In the genomic region with DNA sequence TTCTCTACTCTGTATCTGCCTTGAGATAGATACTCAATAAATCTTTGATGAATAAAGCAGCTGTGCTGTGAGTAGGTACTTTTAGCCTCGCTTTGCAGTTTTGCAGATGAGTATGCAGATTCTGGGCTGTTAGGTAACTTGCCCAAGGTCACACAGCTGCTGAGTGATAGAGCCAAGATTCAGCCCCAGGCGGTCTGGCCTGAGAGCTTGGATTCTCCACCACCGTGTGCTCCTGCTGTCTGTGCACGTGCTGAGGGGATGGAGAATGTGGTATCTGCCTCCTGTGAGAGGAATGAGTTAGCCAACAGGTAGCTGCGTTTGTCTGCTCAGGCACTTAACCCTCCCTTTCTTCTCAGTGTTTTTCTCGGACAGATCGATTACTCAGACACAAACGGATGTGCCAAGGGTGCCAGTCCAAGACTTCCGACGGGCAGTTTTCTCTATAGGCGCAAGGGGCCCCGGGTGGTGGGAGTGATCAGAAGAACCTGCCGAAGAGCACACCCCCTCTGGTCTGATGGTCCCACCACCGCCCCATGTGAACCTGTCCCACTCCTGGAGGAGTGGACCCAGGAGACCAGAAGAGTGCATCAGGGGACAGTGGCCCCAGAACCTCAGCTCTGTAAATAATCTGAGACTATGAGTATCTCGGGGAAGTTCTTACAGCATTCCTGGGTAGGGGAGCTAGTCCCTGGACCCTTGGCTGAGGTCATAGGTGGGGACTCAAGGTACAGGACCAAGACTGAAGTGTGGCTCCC, we compare ENCODE assay signal across 25 cellular contexts. TPM values are rescaled to one million over a fixed set of nuclear protein-coding genes. Genes with fewer than 3 reads are reported as not detected.
A peak's percentile ranks its signal among the peaks of the same experiment; 100 is the strongest.
DNase-seq lines count a peak whose midpoint lies in the region; ATAC-seq and TF ChIP-seq lines count a peak whose summit lies in the region.
"Had no signal": no experiment of that assay in that cellular context is flagged by ENCODE, and none has a peak within 500 bp of the region (broad histone marks: within the 10 kb centered on the region; RNA-seq: fewer than 3 reads in every experiment).

No MANE protein-coding gene starts in this region.

- POLR2A ChIA-PET in OCI-LY7 (lab: Charles Lee), result interaction anchor here (0.5 to 1.1 kb wide), 7 partner anchors 13 to 108 kb away, joined by 3 to 5 read pairs (median 4); a partner anchor contains a TSS

- H3K4me1 ChIP-seq in right cardiac atrium (ENCODE audit: control insufficient read depth, insufficient read depth, low read length) (peaks cover 5% of the 10 kb centered on the region), OCI-LY7 (ENCODE audit: insufficient read depth, low read length, poor library complexity, severe bottlenecking) (peaks cover 29% of the 10 kb centered on the region)

- TSS peak; percentile 6 for BruUV-seq in OCI-LY7 (replicated peaks; lab: Mats Ljungman, UMichigan)

- no peak overlapping the region for H3K4me2 ChIP-seq in OCI-LY7 (ENCODE audit: low read length)
- H3K4me2 ChIP-seq: BLaER1 treated with 17β-estradiol and CSF1 and Interleukin-3, amounts not matched to agents 10 nM and 100 nM; smooth muscle cell had no signal

- TF ChIP-seq CTCF in OCI-LY7 (conservative IDR thresholded peaks at IDR 0.05; ENCODE audit: low read length), result no peak

- peaks cover 16% of the 10 kb centered on the region for H3K79me2 ChIP-seq in OCI-LY7 (ENCODE audit: insufficient read depth, low read depth, low read length)

- WGBS in right cardiac atrium, result 85% methylated on average over 15 of the region's 15 CpGs

- DNase-seq in cardiac septum (ENCODE audit: low spot score) (peak; percentile 67), right cardiac atrium (no peak), OCI-LY7 (ENCODE audit: low spot score) (no peak), islet precursor cell (peak; percentile 81), T-helper 17 cell (no peak), glomerular visceral epithelial cell (ENCODE audit: extremely low spot score) (no peak), DMS 273 treated with DMSO at 0.1 percent for 48 hours (lab: John Stamatoyannopoulos, UW) (no peak)
- DNase-seq: activated CD8-positive, alpha-beta memory T cell treated with anti-CD3 and anti-CD28 coated beads, Interleukin-2, amount 50 U/mL, for 48 hours; activated naive CD8-positive, alpha-beta T cell treated with anti-CD3 and anti-CD28 coated beads, Interleukin-2, amount 10 ng/mL, durations not matched to agents 7 days and 5 days; cortex of kidney; foreskin fibroblast; head of caudate nucleus; KG1; left ventricle myocardium superior; NCI-H1105; NCI-H187; NCI-H2171 treated with DMSO at 0.1 percent for 48 hours; NCI-H510A; stomach had no signal

- H3K9me3 ChIP-seq in right cardiac atrium (ENCODE audit: control insufficient read depth, low read length) (no peaks in the 10 kb centered on the region), OCI-LY7 (ENCODE audit: low read length) (no peaks in the 10 kb centered on the region), T-helper 17 cell (ENCODE audit: control insufficient read depth, low read length, poor library complexity, severe bottlenecking) (no peaks in the 10 kb centered on the region)
- H3K9me3 ChIP-seq: ascending aorta; BLaER1 treated with 17β-estradiol and CSF1 and Interleukin-3, amounts not matched to agents 10 nM and 100 nM; esophagus muscularis mucosa; stomach; uterus had no signal

- no peak overlapping the region for H3K27ac ChIP-seq in right cardiac atrium (ENCODE audit: low read length)
- H3K27ac ChIP-seq in OCI-LY7 (ENCODE audit: low read depth, low read length, poor library complexity, severe bottlenecking), result no peak overlapping the region
- H3K27ac ChIP-seq: ascending aorta; BLaER1 treated with 17β-estradiol and CSF1 and Interleukin-3, amounts not matched to agents 10 nM and 100 nM; cardiac muscle cell; stomach; uterus had no signal

- no peaks in the 10 kb centered on the region for H3K27me3 Mint-ChIP-seq in T-helper 17 cell
- H3K27me3 Mint-ChIP-seq: activated naive CD8-positive, alpha-beta T cell treated with anti-CD3 and anti-CD28 coated beads, Interleukin-2, amount 10 ng/mL, durations not matched to agents 7 days and 5 days had no signal

- CTCF ChIA-PET in OCI-LY7 (lab: Charles Lee; ENCODE audit: unreplicated experiment), result interaction anchor here (0.5 to 1.6 kb wide), 3 partner anchors 11 to 313 kb away, joined by 3 to 9 read pairs (median 3); no protein-coding TSS in a partner anchor

- H3K4me3 Mint-ChIP-seq in T-helper 17 cell, result no peak overlapping the region
- H3K4me3 Mint-ChIP-seq: activated naive CD8-positive, alpha-beta T cell treated with anti-CD3 and anti-CD28 coated beads, Interleukin-2, amount 10 ng/mL, durations not matched to agents 7 days and 5 days had no signal

- intact Hi-C loops in cardiac septum (cut with DNase I), result no loop called here
- intact Hi-C loops in right cardiac atrium (cut with DNase I), result loop anchor here in 1 of 4 donors (5.0 kb wide), 1 partner anchor 120 kb away; no protein-coding TSS in a partner anchor
- intact Hi-C loops in OCI-LY7 (cut with micrococcal nuclease; ENCODE audit: unreplicated experiment), result no loop called here

- peaks cover 13% of the 10 kb centered on the region for H3K36me3 Mint-ChIP-seq in T-helper 17 cell (ENCODE audit: low read depth)

- H3K4me1 Mint-ChIP-seq in T-helper 17 cell, result peaks cover 31% of the 10 kb centered on the region

- H4K20me1 ChIP-seq in OCI-LY7 (ENCODE audit: insufficient read depth, low read length), result no peaks in the 10 kb centered on the region

- no peak for ATAC-seq in right cardiac atrium
- ATAC-seq in T-helper 17 cell, result no peak
- ATAC-seq: left ventricle myocardium superior had no signal

- peaks cover 95% of the 10 kb centered on the region for H3K36me3 ChIP-seq in OCI-LY7 (ENCODE audit: insufficient read depth, low read length)
- H3K36me3 ChIP-seq: uterus had no signal

- no peak overlapping the region for H3K27ac Mint-ChIP-seq in T-helper 17 cell
- H3K27ac Mint-ChIP-seq: activated naive CD8-positive, alpha-beta T cell treated with anti-CD3 and anti-CD28 coated beads, Interleukin-2, amount 10 ng/mL, durations not matched to agents 7 days and 5 days had no signal

- H3K27me3 ChIP-seq in right cardiac atrium (ENCODE audit: control insufficient read depth, insufficient read depth), result no peaks in the 10 kb centered on the region
- H3K27me3 ChIP-seq: ascending aorta; BLaER1 treated with 17β-estradiol and CSF1 and Interleukin-3, amounts not matched to agents 10 nM and 100 nM; cardiac muscle cell; esophagus muscularis mucosa; stomach; uterus had no signal

- no peaks in the 10 kb centered on the region for H3K9me2 ChIP-seq in OCI-LY7 (ENCODE audit: insufficient read depth, low read length)

- H3K4me3 ChIP-seq in right cardiac atrium (ENCODE audit: low read length) (no peak overlapping the region), OCI-LY7 (ENCODE audit: low read depth, low read length, poor library complexity, severe bottlenecking) (no peak overlapping the region)
- H3K4me3 ChIP-seq: ascending aorta; BLaER1 treated with 17β-estradiol and CSF1 and Interleukin-3, amounts not matched to agents 10 nM and 100 nM; cardiac muscle cell; esophagus muscularis mucosa; smooth muscle cell; stomach; uterus had no signal

- no peak overlapping the region for H2AFZ ChIP-seq in OCI-LY7 (ENCODE audit: low read length)

RNA-seq across cellular contexts. Expression of a gene that starts 6.6 kb away (rescaled TPM):
- total RNA-seq in cardiac septum, result 16.5 TPM
- total RNA-seq in right cardiac atrium, result 10 to 100 TPM; 10.3 to 13.0 (median 12.3) TPM
- 16.2 TPM for polyA plus RNA-seq in right cardiac atrium
- 18.9 and 25.8 TPM in 2 replicates for total RNA-seq in OCI-LY7 (2014; rRNA removed; shearing (Covaris generic))
- total RNA-seq in OCI-LY7 (2022), result 26.9 and 32.0 TPM in 2 replicates
- total RNA-seq in T-helper 17 cell, result 10 to 100 TPM; 57.2 to 61.0 TPM

RNA-seq across cellular contexts. Expression of a gene that starts 6.8 kb away (rescaled TPM):
- total RNA-seq in cardiac septum, result 19.2 TPM
- 10 to 100 TPM; 13.8 to 29.9 (median 22.4) TPM for total RNA-seq in right cardiac atrium
- 5.3 TPM for polyA plus RNA-seq in right cardiac atrium
- total RNA-seq in OCI-LY7 (2014; rRNA removed; shearing (Covaris generic)), result 26.1 and 31.6 TPM in 2 replicates
- 58.2 and 66.5 TPM in 2 replicates for total RNA-seq in OCI-LY7 (2022)
- 10 to 100 TPM; 24.3 to 34.6 TPM for total RNA-seq in T-helper 17 cell

RNA-seq across cellular contexts. Expression of a gene that starts 19.7 kb away (rescaled TPM):
- total RNA-seq in cardiac septum (1.4 TPM), right cardiac atrium (1 to 10 TPM in 2 of 4 donors, under 1 TPM in 2; 0.88 to 2.8 (median 1.3) TPM), OCI-LY7 (2022) (153 and 207 TPM in 2 replicates), T-helper 17 cell (100 to 1,000 TPM; 306 to 367 TPM)
- 0.45 TPM for polyA plus RNA-seq in right cardiac atrium
- total RNA-seq in OCI-LY7 (2014; rRNA removed; shearing (Covaris generic)), result 48.6 and 51.7 TPM in 2 replicates
- polyA plus RNA-seq: smooth muscle cell had no signal

RNA-seq across cellular contexts. Expression of a gene that starts 44.7 kb away (rescaled TPM):
- total RNA-seq in cardiac septum, result 21.2 TPM
- 10 to 100 TPM; 11.7 to 26.2 (median 23.4) TPM for total RNA-seq in right cardiac atrium
- 10.5 TPM for polyA plus RNA-seq in right cardiac atrium
- 1.4 and 7.0 TPM in 2 replicates for total RNA-seq in OCI-LY7 (2014; rRNA removed; shearing (Covaris generic))
- total RNA-seq in OCI-LY7 (2022), result 5.1 and 8.4 TPM in 2 replicates
- 10 to 100 TPM; 57.6 to 57.8 TPM for total RNA-seq in T-helper 17 cell

Comparison
In these comparisons a context has a peak if more than half of its experiments do, and no peak if none do; other contexts are left out.
1. DNase-seq: peak in cardiac septum (single experiment) and islet precursor cell (single experiment); none in right cardiac atrium (0 of 3), OCI-LY7 (single experiment), T-helper 17 cell (0 of 3), glomerular visceral epithelial cell (single experiment) and DMS 273 treated with DMSO at 0.1 percent for 48 hours (single experiment).
2. RNA of a gene that starts 19.7 kb away (total RNA-seq): 306 to 367 TPM in T-helper 17 cell and 48.6 to 207 TPM in OCI-LY7; 0.88 to 2.8 TPM in right cardiac atrium and 1.4 TPM in cardiac septum (single experiment); every median in the first group is over 10 times any median in the second.